In genomic region chr1:225368036-225368552, GRCh38 we compare ENCODE assay signal across 32 cellular contexts.
"Had no signal": no experiment of that assay in that cellular context is flagged by ENCODE, and none has a peak within 500 bp of the region (broad histone marks: within the 10 kb centered on the region; RNA-seq: fewer than 3 reads in every experiment).

No MANE protein-coding gene starts in this region.

- H3K27ac Mint-ChIP-seq: activated CD4-positive, alpha-beta memory T cell treated with anti-CD3 and anti-CD28 coated beads, Interleukin-2, amount 10 ng/mL, durations not matched to agents 7 days and 5 days; activated CD4-positive, alpha-beta T cell treated with anti-CD3 and anti-CD28 coated beads, Interleukin-2, amount 10 ng/mL, durations not matched to agents 7 days and 5 days; activated naive CD4-positive, alpha-beta T cell treated with anti-CD3 and anti-CD28 coated beads, Interleukin-2, amount 10 ng/mL, durations not matched to agents 7 days and 5 days; activated naive CD4-positive, alpha-beta T cell treated with anti-CD3 and anti-CD28 coated beads, Interleukin-2, amount 50 U/mL, for 72 hours; activated naive CD8-positive, alpha-beta T cell treated with anti-CD3 and anti-CD28 coated beads, Interleukin-2, amount 10 ng/mL, durations not matched to agents 7 days and 5 days; activated T-cell treated with anti-CD3 and anti-CD28 coated beads, Interleukin-2, amount 50 U/mL, for 24 hours; activated T-cell treated with anti-CD3 and anti-CD28 coated beads, Interleukin-2, amount 50 U/mL, for 72 hours; brain; dendritic cell treated with granulocyte-macrophage colony-stimulating factor and Interleukin-4, amounts not matched to agents 40 ng/mL and 50 ng/mL, for 4 days; endodermal cell; T-helper 17 cell; T-helper 2 cell treated with Interferon-gamma antibody and Interleukin-4, amounts not matched to agents 5 μg/mL and 100 μg/mL, for 36 hours had no signal

- H3K36me3 ChIP-seq: ascending aorta, gastroesophageal sphincter, heart right ventricle had no signal

- H3K4me1 Mint-ChIP-seq: activated CD4-positive, alpha-beta memory T cell treated with anti-CD3 and anti-CD28 coated beads, Interleukin-2, amount 10 ng/mL, durations not matched to agents 7 days and 5 days; activated naive CD8-positive, alpha-beta T cell treated with anti-CD3 and anti-CD28 coated beads, Interleukin-2, amount 10 ng/mL, durations not matched to agents 7 days and 5 days; brain; central memory CD8-positive, alpha-beta T cell; T-helper 17 cell had no signal

- H3K9me3 ChIP-seq: ascending aorta, gastroesophageal sphincter, heart right ventricle had no signal

- H3K27me3 Mint-ChIP-seq: brain; dendritic cell treated with granulocyte-macrophage colony-stimulating factor and Interleukin-4, amounts not matched to agents 40 ng/mL and 50 ng/mL, for 4 days had no signal

- H3K36me3 Mint-ChIP-seq: activated naive CD4-positive, alpha-beta T cell treated with anti-CD3 and anti-CD28 coated beads, Interleukin-2, amount 10 ng/mL, durations not matched to agents 7 days and 5 days; activated naive CD4-positive, alpha-beta T cell treated with anti-CD3 and anti-CD28 coated beads, Interleukin-2, amount 50 U/mL, for 72 hours; activated naive CD8-positive, alpha-beta T cell treated with anti-CD3 and anti-CD28 coated beads, Interleukin-2, amount 10 ng/mL, durations not matched to agents 7 days and 5 days; brain had no signal

- DNase-seq: activated CD4-positive, alpha-beta memory T cell treated with anti-CD3 and anti-CD28 coated beads, Interleukin-2, amount 10 ng/mL, durations not matched to agents 7 days and 5 days; activated CD4-positive, alpha-beta T cell treated with anti-CD3 and anti-CD28 coated beads for 4 hours; activated CD4-positive, alpha-beta T cell treated with anti-CD3 and anti-CD28 coated beads, Interleukin-2, amount 10 ng/mL, durations not matched to agents 7 days and 5 days; activated CD4-positive, alpha-beta T cell treated with anti-CD3 and anti-CD28 coated beads, Interleukin-2, amount 50 U/mL, for 4 hours; activated CD4-positive, CD25-positive, alpha-beta regulatory T cell; activated CD4-positive, CD25-positive, alpha-beta regulatory T cell treated with anti-CD3 and anti-CD28 coated beads, Interleukin-2, amount 50 U/mL, for 72 hours; activated CD8-positive, alpha-beta memory T cell treated with anti-CD3 and anti-CD28 coated beads, Interleukin-2, amount 50 U/mL, for 48 hours; activated gamma-delta T cell; activated naive CD4-positive, alpha-beta T cell; activated naive CD4-positive, alpha-beta T cell treated with anti-CD3 and anti-CD28 coated beads, Interleukin-2, amount 10 ng/mL, durations not matched to agents 7 days and 5 days; activated naive CD8-positive, alpha-beta T cell treated with anti-CD3 and anti-CD28 coated beads, Interleukin-2, amount 10 ng/mL, durations not matched to agents 7 days and 5 days; activated T-cell treated with anti-CD3 and anti-CD28 coated beads for 4 hours; activated T-cell treated with anti-CD3 and anti-CD28 coated beads, Interleukin-2, amount 50 U/mL, for 24 hours; activated T-cell treated with anti-CD3 and anti-CD28 coated beads, Interleukin-2, amount 50 U/mL, for 72 hours; dorsolateral prefrontal cortex; effector memory CD4-positive, alpha-beta T cell; endodermal cell; foreskin melanocyte; heart right ventricle; T-helper 1 cell; T-helper 17 cell; T1000 had no signal

- H3K4me3 ChIP-seq: ascending aorta, coronary artery, dorsolateral prefrontal cortex, gastroesophageal sphincter, heart right ventricle had no signal

- H3K27me3 ChIP-seq: ascending aorta, gastroesophageal sphincter had no signal

- FAIRE-seq: bronchial epithelial cell had no signal

- H3K27ac ChIP-seq: ascending aorta, coronary artery, dorsolateral prefrontal cortex, gastroesophageal sphincter, heart right ventricle had no signal

- ATAC-seq: activated naive CD4-positive, alpha-beta T cell treated with anti-CD3 and anti-CD28 coated beads, Interleukin-2, amount 50 U/mL, for 72 hours; activated T-cell treated with anti-CD3 and anti-CD28 coated beads, Interleukin-2, amount 50 U/mL, for 72 hours; esophagus mucosa; gastroesophageal sphincter; heart right ventricle; T-helper 17 cell had no signal

- H3K4me3 Mint-ChIP-seq: activated CD4-positive, alpha-beta memory T cell treated with anti-CD3 and anti-CD28 coated beads, Interleukin-2, amount 10 ng/mL, durations not matched to agents 7 days and 5 days; activated CD4-positive, alpha-beta T cell treated with anti-CD3 and anti-CD28 coated beads, Interleukin-2, amount 10 ng/mL, durations not matched to agents 7 days and 5 days; activated naive CD4-positive, alpha-beta T cell treated with anti-CD3 and anti-CD28 coated beads, Interleukin-2, amount 10 ng/mL, durations not matched to agents 7 days and 5 days; activated naive CD8-positive, alpha-beta T cell treated with anti-CD3 and anti-CD28 coated beads, Interleukin-2, amount 10 ng/mL, durations not matched to agents 7 days and 5 days; activated T-cell treated with anti-CD3 and anti-CD28 coated beads, Interleukin-2, amount 50 U/mL, for 24 hours; activated T-cell treated with anti-CD3 and anti-CD28 coated beads, Interleukin-2, amount 50 U/mL, for 72 hours; brain; central memory CD8-positive, alpha-beta T cell; dendritic cell treated with granulocyte-macrophage colony-stimulating factor and Interleukin-4, amounts not matched to agents 40 ng/mL and 50 ng/mL, for 4 days; endodermal cell; T-helper 17 cell; T-helper 2 cell treated with Interferon-gamma antibody and Interleukin-4, amounts not matched to agents 5 μg/mL and 100 μg/mL, for 36 hours had no signal

- H3K9me3 Mint-ChIP-seq: activated CD4-positive, alpha-beta memory T cell treated with anti-CD3 and anti-CD28 coated beads, Interleukin-2, amount 10 ng/mL, durations not matched to agents 7 days and 5 days; activated CD4-positive, alpha-beta T cell treated with anti-CD3 and anti-CD28 coated beads, Interleukin-2, amount 10 ng/mL, durations not matched to agents 7 days and 5 days; activated naive CD4-positive, alpha-beta T cell treated with anti-CD3 and anti-CD28 coated beads, Interleukin-2, amount 10 ng/mL, durations not matched to agents 7 days and 5 days; activated naive CD4-positive, alpha-beta T cell treated with anti-CD3 and anti-CD28 coated beads, Interleukin-2, amount 50 U/mL, for 72 hours; activated naive CD8-positive, alpha-beta T cell treated with anti-CD3 and anti-CD28 coated beads, Interleukin-2, amount 10 ng/mL, durations not matched to agents 7 days and 5 days; activated T-cell treated with anti-CD3 and anti-CD28 coated beads, Interleukin-2, amount 50 U/mL, for 24 hours; activated T-cell treated with anti-CD3 and anti-CD28 coated beads, Interleukin-2, amount 50 U/mL, for 72 hours; brain; central memory CD8-positive, alpha-beta T cell; dendritic cell treated with granulocyte-macrophage colony-stimulating factor and Interleukin-4, amounts not matched to agents 40 ng/mL and 50 ng/mL, for 4 days; endodermal cell; T-helper 2 cell treated with Interferon-gamma antibody and Interleukin-4, amounts not matched to agents 5 μg/mL and 100 μg/mL, for 36 hours had no signal

- H3K4me1 ChIP-seq: ascending aorta, gastroesophageal sphincter, heart right ventricle had no signal
